In the genomic region with DNA sequence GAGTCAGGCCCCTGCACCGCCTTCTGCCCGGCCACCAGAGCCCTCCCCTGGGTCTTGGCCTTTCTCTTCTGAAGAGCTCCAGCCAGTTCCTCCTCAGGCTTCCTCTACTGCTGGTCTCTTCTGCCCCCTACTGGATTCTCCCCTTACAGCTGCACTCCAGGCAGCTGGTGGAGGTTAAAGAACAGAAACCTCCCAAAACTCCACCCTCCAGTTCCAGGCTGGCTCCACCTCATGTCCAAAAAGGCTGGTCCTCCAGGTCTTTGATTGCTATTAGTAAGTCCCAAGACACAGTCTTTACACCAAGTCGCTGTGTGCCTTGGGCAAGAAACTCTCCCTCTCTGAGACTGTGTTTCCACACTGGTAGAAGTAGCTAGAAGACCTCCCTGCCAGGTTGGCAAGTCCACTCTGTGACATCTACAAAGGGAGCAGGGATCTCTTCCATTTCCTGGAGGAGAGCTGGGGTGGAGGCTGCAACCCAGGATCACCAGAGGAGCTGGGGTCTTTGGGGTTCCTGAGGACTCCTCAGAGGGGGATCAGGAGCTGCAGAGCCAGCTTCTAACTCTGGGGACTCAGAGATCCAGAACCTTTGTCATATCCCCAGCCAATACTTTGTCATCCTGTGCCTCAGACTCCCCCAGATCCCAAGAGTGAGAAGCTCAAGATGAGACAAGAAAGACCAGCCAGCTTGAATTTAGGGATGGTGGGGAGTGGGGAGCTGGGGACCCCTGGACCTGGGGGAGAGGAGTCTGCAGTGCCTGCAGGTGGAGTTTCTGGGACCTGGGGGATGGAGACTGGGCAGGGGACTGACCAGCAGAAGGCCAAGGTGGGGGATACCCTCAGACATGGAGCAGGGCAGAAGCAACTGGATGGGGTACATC, we compare ENCODE assay signal across 8 cellular contexts. TPM values are rescaled to one million over a fixed set of nuclear protein-coding genes. Genes with fewer than 3 reads are reported as not detected.
DNase-seq lines count a peak whose midpoint lies in the region; ATAC-seq and TF ChIP-seq lines count a peak whose summit lies in the region.

No MANE protein-coding gene starts in this region.

- H3K4me2 ChIP-seq in OCI-LY1 (ENCODE audit: low read length) = peak overlapping the region; percentile 100

- no peak for TF ChIP-seq POLR2A in esophagus squamous epithelium (IDR thresholded peaks at IDR 0.05)
- no peak for TF ChIP-seq POLR2A in tibial nerve (IDR thresholded peaks at IDR 0.05)

- H4K20me1 ChIP-seq in OCI-LY1 (ENCODE audit: insufficient read depth, low read length) = no peaks in the 10 kb centered on the region

- no peaks in the 10 kb centered on the region for H3K9me3 Mint-ChIP-seq in natural killer cell

- intact Hi-C loops in esophagus squamous epithelium (cut with DNase I) = no loop called here
- intact Hi-C loops in natural killer cell (cut with micrococcal nuclease) = loop anchor here (1.0 to 5.0 kb wide), 6 partner anchors 37 to 289 kb away; no protein-coding TSS in a partner anchor

- peaks cover 80% of the 10 kb centered on the region for H3K4me1 ChIP-seq in OCI-LY1 (ENCODE audit: insufficient read depth, low read length, severe bottlenecking)
- no peaks in the 10 kb centered on the region for H3K4me1 ChIP-seq in esophagus squamous epithelium
- no peaks in the 10 kb centered on the region for H3K4me1 ChIP-seq in tibial nerve

- no peaks in the 10 kb centered on the region for H3K9me2 ChIP-seq in OCI-LY1 (ENCODE audit: low read depth, low read length)

- no peak overlapping the region for H2AFZ ChIP-seq in OCI-LY1 (ENCODE audit: low read length)

- H3K27me3 ChIP-seq in OCI-LY1 (ENCODE audit: insufficient read depth, low read length) = no peaks in the 10 kb centered on the region
- H3K27me3 ChIP-seq in esophagus squamous epithelium = peaks cover 0 to 35% (median 0%) of the 10 kb centered on the region in 4 donors
- H3K27me3 ChIP-seq in tibial nerve = no peaks in the 10 kb centered on the region

- peaks cover 17 to 29% of the 10 kb centered on the region in 2 donors for H3K4me1 Mint-ChIP-seq in natural killer cell

- H3K27ac Mint-ChIP-seq in natural killer cell = peak overlapping the region in 1 of 2 donors; percentile 58

- H3K4me3 Mint-ChIP-seq in natural killer cell = no peak overlapping the region

- ATAC-seq in HG03442 (IDR thresholded peaks at IDR 0.05; ENCODE audit: unreplicated experiment) (peak; percentile 39), natural killer cell (peak; percentile 74 to 95 (median 93)), GM19455 (IDR thresholded peaks at IDR 0.05; ENCODE audit: unreplicated experiment) (no peak)

- no peaks in the 10 kb centered on the region for H3F3A ChIP-seq in OCI-LY1 (ENCODE audit: insufficient read depth, low read length)

- H3K9ac ChIP-seq in OCI-LY1 (ENCODE audit: low read length) = peak overlapping the region; percentile 100

- TF ChIP-seq CTCF in OCI-LY1 (IDR thresholded peaks at IDR 0.05; ENCODE audit: low read length) (peak; percentile 74), esophagus squamous epithelium (IDR thresholded peaks at IDR 0.05) (peak; percentile 36 to 71 (median 54)), natural killer cell (IDR thresholded peaks at IDR 0.05) (peak; percentile 82), tibial nerve (IDR thresholded peaks at IDR 0.05) (peak; percentile 39 to 76 (median 56))

- H3K27me3 Mint-ChIP-seq in natural killer cell (ENCODE audit: low read depth in 2 of 2) = no peaks in the 10 kb centered on the region

- H3K36me3 Mint-ChIP-seq in natural killer cell = no peaks in the 10 kb centered on the region

- DNase-seq in GF-D8 (lab: John Stamatoyannopoulos, UW) = peak; percentile 13
- peak; percentile 66 for DNase-seq in activated CD8-positive, alpha-beta memory T cell treated with anti-CD3 and anti-CD28 coated beads, Interleukin-2, amount 50 U/mL, for 48 hours
- DNase-seq in esophagus squamous epithelium (lab: John Stamatoyannopoulos, UW) = no peak
- peak; percentile 67 for DNase-seq in natural killer cell
- peak; percentile 35 to 81 for DNase-seq in tibial nerve (ENCODE audit: low spot score in 2 of 2)

- H3K27ac ChIP-seq in OCI-LY1 (ENCODE audit: low read depth, low read length, poor library complexity, severe bottlenecking) = peak overlapping the region; percentile 100
- no peak overlapping the region for H3K27ac ChIP-seq in esophagus squamous epithelium
- H3K27ac ChIP-seq in tibial nerve = no peak overlapping the region

- peaks cover 33% of the 10 kb centered on the region for H3K79me2 ChIP-seq in OCI-LY1 (ENCODE audit: insufficient read depth, low read length)

- WGBS in esophagus squamous epithelium, 2 donors = 0 to 11% methylated on average over 3 of the region's 3 CpGs
- WGBS in tibial nerve, 2 donors = 13 to 18% methylated on average over 3 of the region's 3 CpGs

- H3K4me3 ChIP-seq in OCI-LY1 (ENCODE audit: low read depth, low read length, poor library complexity, severe bottlenecking) = peak overlapping the region; percentile 100
- H3K4me3 ChIP-seq in esophagus squamous epithelium = no peak overlapping the region
- no peak overlapping the region for H3K4me3 ChIP-seq in tibial nerve

- H3K9me3 ChIP-seq in OCI-LY1 (ENCODE audit: low read length) = no peaks in the 10 kb centered on the region
- no peaks in the 10 kb centered on the region for H3K9me3 ChIP-seq in esophagus squamous epithelium
- H3K9me3 ChIP-seq in tibial nerve = no peaks in the 10 kb centered on the region

- H3K36me3 ChIP-seq in OCI-LY1 (ENCODE audit: insufficient read depth, low read length) = peaks cover 16% of the 10 kb centered on the region
- H3K36me3 ChIP-seq in esophagus squamous epithelium = no peaks in the 10 kb centered on the region
- H3K36me3 ChIP-seq in tibial nerve = no peaks in the 10 kb centered on the region

- TF ChIP-seq EP300 in tibial nerve (IDR thresholded peaks at IDR 0.05) = no peak

RNA-seq across cellular contexts. Expression of a gene that starts 3.4 kb away (rescaled TPM):
- total RNA-seq in esophagus squamous epithelium = 10 to 100 TPM in 1 of 4 donors, 1 to 10 TPM in 1, not detected in 2; 5.0 to 20.7 TPM
- total RNA-seq in natural killer cell = 100 to 1,000 TPM in 1 of 3 donors, under 1 TPM in 2; 0.38 to 124 (median 0.93) TPM
- total RNA-seq in tibial nerve = 1 to 10 TPM in 2 of 4 donors, under 1 TPM in 1, not detected in 1; 0.66 to 2.7 (median 2.1) TPM
